In the genomic region with DNA sequence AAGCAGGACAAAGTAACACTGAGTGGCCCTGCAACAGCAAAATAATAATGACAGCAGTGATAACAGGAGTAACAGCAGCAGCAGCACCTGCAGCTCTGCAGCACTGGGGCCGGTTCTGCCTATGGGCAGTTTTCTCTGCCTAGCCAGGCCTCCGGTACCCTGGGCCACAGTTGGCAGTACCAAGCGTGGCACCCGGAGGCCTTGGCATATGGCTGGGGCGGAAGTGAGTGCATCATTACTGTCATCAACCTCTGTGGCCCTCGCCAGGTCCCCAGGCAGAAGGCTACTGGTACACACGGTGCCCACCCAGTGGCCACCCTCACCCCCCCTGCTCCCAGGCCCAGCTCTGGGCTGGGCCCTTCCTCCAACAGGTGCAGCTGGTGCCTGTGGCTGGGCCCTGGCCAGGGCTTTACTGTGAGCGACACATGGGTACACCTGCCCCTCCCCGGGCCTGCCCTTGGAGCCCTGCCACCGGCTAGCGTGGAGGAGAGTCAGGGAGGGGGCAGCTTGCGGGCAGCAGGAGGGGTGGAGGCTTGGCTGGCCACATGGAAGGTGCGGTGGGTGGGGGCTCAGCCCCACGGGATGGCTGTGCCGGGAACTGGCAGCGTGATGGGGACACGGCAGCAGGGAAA, we compare ENCODE assay signal across 23 cellular contexts. TPM values are rescaled to one million over a fixed set of nuclear protein-coding genes. Genes with fewer than 3 reads are reported as not detected.
DNase-seq lines count a peak whose midpoint lies in the region; ATAC-seq and TF ChIP-seq lines count a peak whose summit lies in the region.
"Had no signal": no experiment of that assay in that cellular context is flagged by ENCODE, and none has a peak within 500 bp of the region (broad histone marks: within the 10 kb centered on the region; RNA-seq: fewer than 3 reads in every experiment).

No MANE protein-coding gene starts in this region.

- TF ChIP-seq CTCF in heart left ventricle (IDR thresholded peaks at IDR 0.05) (no peak), parathyroid adenoma (IDR thresholded peaks at IDR 0.05) (no peak), A673 (conservative IDR thresholded peaks at IDR 0.05; ENCODE audit: low read depth, low read length) (no peak)

- H3K27me3 ChIP-seq in heart left ventricle, result peaks cover 0 to 31% (median 0%) of the 10 kb centered on the region in 9 donors
- no peaks in the 10 kb centered on the region for H3K27me3 ChIP-seq in parathyroid adenoma (ENCODE audit: control insufficient read depth, insufficient read depth, low read length)
- H3K27me3 ChIP-seq in A673 (replicated peaks; ENCODE audit: insufficient read depth, low read depth, low read length, poor library complexity), result peaks cover 29% of the 10 kb centered on the region
- H3K27me3 ChIP-seq: MG63 had no signal

- TF ChIP-seq RAD21 in Ishikawa (IDR thresholded peaks at IDR 0.05; ENCODE audit: low read depth), result no peak

- H3K9me3 ChIP-seq in heart left ventricle (no peaks in the 10 kb centered on the region), parathyroid adenoma (ENCODE audit: control insufficient read depth, low read length) (no peaks in the 10 kb centered on the region), A673 (ENCODE audit: low read depth, low read length, poor library complexity, severe bottlenecking) (no peaks in the 10 kb centered on the region)
- H3K9me3 ChIP-seq: gastroesophageal sphincter, MG63 had no signal

- 36 to 77% (median 54%) methylated on average over 12 to 17 of the region's 17 CpGs for WGBS in heart left ventricle, 4 donors

- ATAC-seq in heart left ventricle (peak; percentile 55 to 66 (median 64)), HG03378 (IDR thresholded peaks at IDR 0.05; ENCODE audit: unreplicated experiment) (no peak), HG03565 (IDR thresholded peaks at IDR 0.05; ENCODE audit: unreplicated experiment) (no peak), GM18868 (IDR thresholded peaks at IDR 0.05; ENCODE audit: unreplicated experiment) (no peak)
- ATAC-seq: activated T-cell treated with anti-CD3 and anti-CD28 coated beads, Interleukin-2, amount 50 U/mL, for 72 hours; gastroesophageal sphincter; stimulated activated naive CD8-positive, alpha-beta T cell treated with anti-CD3 and anti-CD28 coated beads, Interleukin-15, Interleukin-2, amounts not matched to agents 100 U/mL and 50 U/mL, for 24 hours had no signal

- H3K36me3 ChIP-seq in heart left ventricle, result no peaks in the 10 kb centered on the region
- no peaks in the 10 kb centered on the region for H3K36me3 ChIP-seq in parathyroid adenoma (ENCODE audit: control insufficient read depth, insufficient read depth, low read length)
- no peaks in the 10 kb centered on the region for H3K36me3 ChIP-seq in A673 (ENCODE audit: insufficient read depth, low read length, poor library complexity, severe bottlenecking)
- H3K36me3 ChIP-seq: gastroesophageal sphincter, MG63 had no signal

- H3K4me3 ChIP-seq in heart left ventricle, result no peak overlapping the region
- no peak overlapping the region for H3K4me3 ChIP-seq in parathyroid adenoma (ENCODE audit: low read depth, low read length)
- H3K4me3 ChIP-seq in A673 (ENCODE audit: low read depth, low read length, poor library complexity, severe bottlenecking), result no peak overlapping the region
- H3K4me3 ChIP-seq: MG63 had no signal

- BruUV-seq in A673 (replicated peaks; lab: Mats Ljungman, UMichigan), result no TSS peak

- TF ChIP-seq POLR2A in heart left ventricle (IDR thresholded peaks at IDR 0.05), result no peak

- H3K79me2 ChIP-seq in parathyroid adenoma, result peaks cover 6% of the 10 kb centered on the region

- peak overlapping the region; percentile 50 for H2AFZ ChIP-seq in parathyroid adenoma

- CTCF ChIA-PET in A673 (lab: Charles Lee), result no interaction called here

- intact Hi-C loops in heart left ventricle (cut with DNase I), result loop anchor here in 2 of 10 donors (5.0 to 10.0 kb wide), 3 partner anchors 57 to 68 kb away; no protein-coding TSS in a partner anchor
- intact Hi-C loops in A673 (cut with micrococcal nuclease; ENCODE audit: unreplicated experiment), result no loop called here

- DNase-seq in NCI-H774 (lab: John Stamatoyannopoulos, UW), result peak; percentile 29
- DNase-seq in heart left ventricle, result peak; percentile 48 to 77 (median 70)
- no peak for DNase-seq in A673 (ENCODE audit: low spot score)
- DNase-seq: activated CD8-positive, alpha-beta memory T cell treated with anti-CD3 and anti-CD28 coated beads for 24 hours; activated naive CD4-positive, alpha-beta T cell treated with anti-CD3 and anti-CD28 coated beads, Interleukin-2, amount 50 U/mL, for 16 hours; activated T-cell treated with anti-CD3 and anti-CD28 coated beads, Interleukin-2, amount 50 U/mL, for 72 hours; AML-193; anterior cingulate cortex; central memory CD4-positive, alpha-beta T cell; EL; MG63; NCI-H187; NCI-H446 treated with DMSO at 0.1 percent for 48 hours; stimulated activated CD4-positive, alpha-beta T cell treated with anti-CD3 and anti-CD28 coated beads, Interleukin-1b, Interleukin-23, amount 100 ng/mL, for 48 hours; stimulated activated naive CD8-positive, alpha-beta T cell treated with anti-CD3 and anti-CD28 coated beads, Interleukin-15, Interleukin-2, amounts not matched to agents 100 U/mL and 50 U/mL, for 24 hours; T-helper 1 cell had no signal

- no peak for TF ChIP-seq EP300 in Ishikawa (IDR thresholded peaks at IDR 0.05; ENCODE audit: borderline replicate concordance)

- H3K27ac ChIP-seq in heart left ventricle (peak overlapping the region in 6 of 12 donors; percentile 6 to 85 (median 30)), parathyroid adenoma (no peak overlapping the region), A673 (ENCODE audit: low read depth, low read length, poor library complexity, severe bottlenecking) (no peak overlapping the region)
- H3K27ac ChIP-seq: gastroesophageal sphincter had no signal

- POLR2A ChIA-PET in A673 (lab: Charles Lee; ENCODE audit: low non-redundant PET), result no interaction called here

- H3K4me2 ChIP-seq in parathyroid adenoma (ENCODE audit: low read length), result no peak overlapping the region

- H3K4me1 ChIP-seq in heart left ventricle, result peaks cover 0 to 78% (median 29%) of the 10 kb centered on the region in 12 donors
- H3K4me1 ChIP-seq in parathyroid adenoma, result peaks cover 6% of the 10 kb centered on the region
- H3K4me1 ChIP-seq in A673 (ENCODE audit: insufficient read depth, low read length, poor library complexity, severe bottlenecking), result peaks cover 13% of the 10 kb centered on the region

- no peak overlapping the region for H3K9ac ChIP-seq in parathyroid adenoma

TF ChIP-seq in Ishikawa, 13 proteins besides CTCF, POLR2A, EP300 and RAD21:
- no peak for TF ChIP-seq FOXM1 (IDR thresholded peaks at IDR 0.05; ENCODE audit: borderline replicate concordance, low read depth)
- no peak for TF ChIP-seq ZBTB7A (IDR thresholded peaks at IDR 0.05; ENCODE audit: low read depth)
- TF ChIP-seq EGR1 (IDR thresholded peaks at IDR 0.05), result no peak
- peak; percentile 32 for TF ChIP-seq TCF12 (IDR thresholded peaks at IDR 0.05; ENCODE audit: low read depth)
- no peak for TF ChIP-seq TEAD4 (IDR thresholded peaks at IDR 0.05)
- TF ChIP-seq TAF1 (IDR thresholded peaks at IDR 0.05; ENCODE audit: low read depth), result no peak
- TF ChIP-seq NFIC (IDR thresholded peaks at IDR 0.05), result peak; percentile 33; the same call in 1 of the 2 replicates
- TF ChIP-seq, protein P1, sequence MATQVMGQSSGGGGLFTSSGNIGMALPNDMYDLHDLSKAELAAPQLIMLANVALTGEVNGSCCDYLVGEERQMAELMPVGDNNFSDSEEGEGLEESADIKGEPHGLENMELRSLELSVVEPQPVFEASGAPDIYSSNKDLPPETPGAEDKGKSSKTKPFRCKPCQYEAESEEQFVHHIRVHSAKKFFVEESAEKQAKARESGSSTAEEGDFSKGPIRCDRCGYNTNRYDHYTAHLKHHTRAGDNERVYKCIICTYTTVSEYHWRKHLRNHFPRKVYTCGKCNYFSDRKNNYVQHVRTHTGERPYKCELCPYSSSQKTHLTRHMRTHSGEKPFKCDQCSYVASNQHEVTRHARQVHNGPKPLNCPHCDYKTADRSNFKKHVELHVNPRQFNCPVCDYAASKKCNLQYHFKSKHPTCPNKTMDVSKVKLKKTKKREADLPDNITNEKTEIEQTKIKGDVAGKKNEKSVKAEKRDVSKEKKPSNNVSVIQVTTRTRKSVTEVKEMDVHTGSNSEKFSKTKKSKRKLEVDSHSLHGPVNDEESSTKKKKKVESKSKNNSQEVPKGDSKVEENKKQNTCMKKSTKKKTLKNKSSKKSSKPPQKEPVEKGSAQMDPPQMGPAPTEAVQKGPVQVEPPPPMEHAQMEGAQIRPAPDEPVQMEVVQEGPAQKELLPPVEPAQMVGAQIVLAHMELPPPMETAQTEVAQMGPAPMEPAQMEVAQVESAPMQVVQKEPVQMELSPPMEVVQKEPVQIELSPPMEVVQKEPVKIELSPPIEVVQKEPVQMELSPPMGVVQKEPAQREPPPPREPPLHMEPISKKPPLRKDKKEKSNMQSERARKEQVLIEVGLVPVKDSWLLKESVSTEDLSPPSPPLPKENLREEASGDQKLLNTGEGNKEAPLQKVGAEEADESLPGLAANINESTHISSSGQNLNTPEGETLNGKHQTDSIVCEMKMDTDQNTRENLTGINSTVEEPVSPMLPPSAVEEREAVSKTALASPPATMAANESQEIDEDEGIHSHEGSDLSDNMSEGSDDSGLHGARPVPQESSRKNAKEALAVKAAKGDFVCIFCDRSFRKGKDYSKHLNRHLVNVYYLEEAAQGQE (IDR thresholded peaks at IDR 0.05; ENCODE audit: low read depth), result no peak
- TF ChIP-seq, protein P2, sequence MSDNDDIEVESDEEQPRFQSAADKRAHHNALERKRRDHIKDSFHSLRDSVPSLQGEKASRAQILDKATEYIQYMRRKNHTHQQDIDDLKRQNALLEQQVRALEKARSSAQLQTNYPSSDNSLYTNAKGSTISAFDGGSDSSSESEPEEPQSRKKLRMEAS (IDR thresholded peaks at IDR 0.05), result no peak
- TF ChIP-seq CREB1 (IDR thresholded peaks at IDR 0.05; ENCODE audit: low read depth), result no peak
- no peak for TF ChIP-seq CEBPB (IDR thresholded peaks at IDR 0.05)
- no peak for TF ChIP-seq YY1 (IDR thresholded peaks at IDR 0.05; ENCODE audit: low read depth)
- TF ChIP-seq, protein P3, sequence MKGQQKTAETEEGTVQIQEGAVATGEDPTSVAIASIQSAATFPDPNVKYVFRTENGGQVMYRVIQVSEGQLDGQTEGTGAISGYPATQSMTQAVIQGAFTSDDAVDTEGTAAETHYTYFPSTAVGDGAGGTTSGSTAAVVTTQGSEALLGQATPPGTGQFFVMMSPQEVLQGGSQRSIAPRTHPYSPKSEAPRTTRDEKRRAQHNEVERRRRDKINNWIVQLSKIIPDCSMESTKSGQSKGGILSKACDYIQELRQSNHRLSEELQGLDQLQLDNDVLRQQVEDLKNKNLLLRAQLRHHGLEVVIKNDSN (IDR thresholded peaks at IDR 0.05), result no peak

RNA-seq across cellular contexts. Expression of a gene that starts 3.0 kb away (rescaled TPM):
- total RNA-seq in heart left ventricle (10 to 100 TPM in 3 of 9 donors, 1 to 10 TPM in 6; 7.5 to 24.2 (median 9.1) TPM), A673 (2021) (1.2 and 2.1 TPM in 2 replicates)
- polyA plus RNA-seq in heart left ventricle, result 1 to 10 TPM; 6.6 to 7.3 TPM
- total RNA-seq: activated T-cell treated with anti-CD3 and anti-CD28 coated beads, Interleukin-2, amount 50 U/mL, for 72 hours; natural killer cell treated with Interleukin-12 subunit alpha and Interleukin-12 subunit beta and Interleukin-15 and Interleukin-18, amount 100 ng/mL, for 72 hours had no signal

Comparison
In these comparisons a context has a peak if more than half of its experiments do, and no peak if none do; other contexts are left out.
1. ATAC-seq: peak in heart left ventricle (4 of 4); none in HG03378 (single experiment), HG03565 (single experiment) and GM18868 (single experiment).